8 cellular contexts compared by ENCODE assay signal in the genomic region with DNA sequence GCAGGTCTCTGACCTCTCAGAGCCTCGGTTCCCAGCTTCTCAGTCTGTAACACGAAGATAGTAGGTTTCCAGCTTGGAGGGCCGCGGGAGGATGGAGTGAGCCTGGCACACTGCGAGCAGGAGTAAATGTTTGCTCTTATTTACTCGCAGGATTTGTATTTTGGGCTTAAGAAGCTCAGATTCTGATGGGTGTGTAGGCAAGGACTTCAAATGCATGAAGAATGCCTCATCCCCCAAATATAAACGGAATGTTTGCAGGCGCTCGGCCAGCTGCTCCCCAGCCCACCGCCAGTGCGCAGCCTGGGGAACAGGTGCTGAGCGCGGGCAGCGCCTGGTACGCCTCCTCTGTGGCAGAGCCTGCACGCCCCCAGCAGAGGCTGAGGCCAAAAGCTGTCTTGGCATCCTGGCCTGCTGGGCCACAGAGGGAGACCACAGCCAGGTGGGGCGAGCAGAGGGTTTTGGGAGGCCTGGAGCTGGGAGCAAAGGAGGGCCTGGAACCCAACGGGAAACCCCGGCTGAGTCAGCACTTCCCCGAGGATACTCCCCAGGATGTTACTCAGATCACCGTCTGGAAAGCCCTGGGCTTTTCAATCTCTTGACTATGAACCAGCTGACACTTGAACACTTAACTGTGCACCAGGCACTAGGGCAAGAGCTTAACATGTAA. TPM values are rescaled to one million over a fixed set of nuclear protein-coding genes. Genes with fewer than 3 reads are reported as not detected.
DNase-seq lines count a peak whose midpoint lies in the region; ATAC-seq and TF ChIP-seq lines count a peak whose summit lies in the region.
"Had no signal": no experiment of that assay in that cellular context is flagged by ENCODE, and none has a peak within 500 bp of the region (broad histone marks: within the 10 kb centered on the region; RNA-seq: fewer than 3 reads in every experiment).

No MANE protein-coding gene starts in this region.

- peaks cover 50% of the 10 kb centered on the region for H3K36me3 ChIP-seq in skeletal muscle satellite cell (ENCODE audit: insufficient read depth, low read length)

- peak overlapping the region; percentile 64 for H3K9ac ChIP-seq in skeletal muscle satellite cell (ENCODE audit: low read depth, low read length)

- no peaks in the 10 kb centered on the region for H3K9me3 ChIP-seq in skeletal muscle satellite cell (replicated peaks; ENCODE audit: low read length)

- ATAC-seq in HG03457 (IDR thresholded peaks at IDR 0.05; ENCODE audit: unreplicated experiment) (no peak), GM18909 (IDR thresholded peaks at IDR 0.05; ENCODE audit: poor library complexity, unreplicated experiment) (no peak)

- no peak for TF ChIP-seq CTCF in HFF-Myc (IDR thresholded peaks at IDR 0.05; ENCODE audit: low read depth, low read length, missing control alignments)
- TF ChIP-seq CTCF in fibroblast of pulmonary artery (IDR thresholded peaks at IDR 0.05; ENCODE audit: low read length, missing control alignments): no peak

- DNase-seq in HFF-Myc (ENCODE audit: extremely low read depth, low read depth) (peak; percentile 59), UCSD-AML1 (lab: John Stamatoyannopoulos, UW; ENCODE audit: unreplicated experiment) (peak; percentile 35), fibroblast of pulmonary artery (ENCODE audit: low read depth) (peak; percentile 87), HuH-7 (ENCODE audit: low spot score) (no peak)

- peaks cover 63% of the 10 kb centered on the region for H3K4me1 ChIP-seq in skeletal muscle satellite cell (ENCODE audit: control insufficient read depth, insufficient read depth, low read length)

- H3K27me3 ChIP-seq in skeletal muscle satellite cell (ENCODE audit: control insufficient read depth, insufficient read depth, low read length): no peaks in the 10 kb centered on the region

- no peak overlapping the region for H3K4me3 ChIP-seq in HFF-Myc (replicated peaks; ENCODE audit: low read depth, low read length)
- no peak overlapping the region for H3K4me3 ChIP-seq in fibroblast of pulmonary artery (replicated peaks; ENCODE audit: low read depth, low read length)
- peak overlapping the region; percentile 26 for H3K4me3 ChIP-seq in skeletal muscle satellite cell (ENCODE audit: low read length)
- H3K4me3 ChIP-seq: SK-N-MC had no signal

- peak overlapping the region; percentile 68 for H3K4me2 ChIP-seq in skeletal muscle satellite cell (ENCODE audit: low read length)

RNA-seq across cellular contexts. Expression of gene EHD1, which starts 9.4 kb away (rescaled TPM):
- total RNA-seq in skeletal muscle satellite cell (2012; rRNA removed): 43.7 and 56.5 TPM in 2 replicates

RNA-seq across cellular contexts. Expression of gene CDC42BPG, which starts 24.6 kb away (rescaled TPM):
- total RNA-seq in skeletal muscle satellite cell (2012; rRNA removed): 0.25 TPM in 1 of 2 replicates, not detected in the other

RNA-seq across cellular contexts. Expression of gene ATG2A, which starts 48.0 kb away (rescaled TPM):
- total RNA-seq in skeletal muscle satellite cell (2012; rRNA removed): 13.3 and 22.1 TPM in 2 replicates

RNA-seq across cellular contexts. Expression of gene PPP2R5B, which starts 55.5 kb away (rescaled TPM):
- total RNA-seq in skeletal muscle satellite cell (2012; rRNA removed): 6.1 and 9.8 TPM in 2 replicates

RNA-seq across cellular contexts. Expression of gene MEN1, which starts 58.7 kb away (rescaled TPM):
- total RNA-seq in skeletal muscle satellite cell (2012; rRNA removed): 20.0 and 21.4 TPM in 2 replicates
